Comparison of ENCODE assay signal across 1 cellular context in genomic region chr11:12802418-12803085, GRCh38.
TF ChIP-seq lines count a peak whose summit lies in the region.

No MANE protein-coding gene starts in this region.

TF ChIP-seq in HepG2, 621 proteins besides CTCF, POLR2A, EP300 and RAD21 (continued from another document and continues in another):
- TF ChIP-seq CSRNP2 (CRISPR knock-in tag; conservative IDR thresholded peaks at IDR 0.05; ENCODE audit: low read depth) = no peak
- TF ChIP-seq TBX3 (IDR thresholded peaks at IDR 0.05; ENCODE audit: borderline replicate concordance) = peak; percentile 74
- TF ChIP-seq XBP1 (CRISPR knock-in tag; IDR thresholded peaks at IDR 0.05) = no peak
- no peak for TF ChIP-seq ZZZ3 (CRISPR knock-in tag; IDR thresholded peaks at IDR 0.05; ENCODE audit: borderline replicate concordance)
- TF ChIP-seq, protein P1, sequence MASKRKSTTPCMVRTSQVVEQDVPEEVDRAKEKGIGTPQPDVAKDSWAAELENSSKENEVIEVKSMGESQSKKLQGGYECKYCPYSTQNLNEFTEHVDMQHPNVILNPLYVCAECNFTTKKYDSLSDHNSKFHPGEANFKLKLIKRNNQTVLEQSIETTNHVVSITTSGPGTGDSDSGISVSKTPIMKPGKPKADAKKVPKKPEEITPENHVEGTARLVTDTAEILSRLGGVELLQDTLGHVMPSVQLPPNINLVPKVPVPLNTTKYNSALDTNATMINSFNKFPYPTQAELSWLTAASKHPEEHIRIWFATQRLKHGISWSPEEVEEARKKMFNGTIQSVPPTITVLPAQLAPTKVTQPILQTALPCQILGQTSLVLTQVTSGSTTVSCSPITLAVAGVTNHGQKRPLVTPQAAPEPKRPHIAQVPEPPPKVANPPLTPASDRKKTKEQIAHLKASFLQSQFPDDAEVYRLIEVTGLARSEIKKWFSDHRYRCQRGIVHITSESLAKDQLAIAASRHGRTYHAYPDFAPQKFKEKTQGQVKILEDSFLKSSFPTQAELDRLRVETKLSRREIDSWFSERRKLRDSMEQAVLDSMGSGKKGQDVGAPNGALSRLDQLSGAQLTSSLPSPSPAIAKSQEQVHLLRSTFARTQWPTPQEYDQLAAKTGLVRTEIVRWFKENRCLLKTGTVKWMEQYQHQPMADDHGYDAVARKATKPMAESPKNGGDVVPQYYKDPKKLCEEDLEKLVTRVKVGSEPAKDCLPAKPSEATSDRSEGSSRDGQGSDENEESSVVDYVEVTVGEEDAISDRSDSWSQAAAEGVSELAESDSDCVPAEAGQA (IDR thresholded peaks at IDR 0.05; ENCODE audit: low read depth) = peak; percentile 67
- TF ChIP-seq, protein P1 (CRISPR knock-in tag; IDR thresholded peaks at IDR 0.05; ENCODE audit: borderline replicate concordance) = no peak
- TF ChIP-seq ZNF780A (CRISPR knock-in tag; IDR thresholded peaks at IDR 0.05) = no peak
- no peak for TF ChIP-seq ZNF570 (CRISPR knock-in tag; IDR thresholded peaks at IDR 0.05; ENCODE audit: borderline replicate concordance)
- TF ChIP-seq NFKBIZ (CRISPR knock-in tag; IDR thresholded peaks at IDR 0.05) = no peak
- TF ChIP-seq TCF12 (IDR thresholded peaks at IDR 0.05) = no peak
- TF ChIP-seq TCF12 (CRISPR knock-in tag; IDR thresholded peaks at IDR 0.05) = peak; percentile 85
- no peak for TF ChIP-seq ZNF17 (CRISPR knock-in tag; IDR thresholded peaks at IDR 0.05)
- TF ChIP-seq ZNF703 (CRISPR knock-in tag; IDR thresholded peaks at IDR 0.05; ENCODE audit: borderline replicate concordance) = no peak
- TF ChIP-seq NR3C1 (CRISPR knock-in tag; IDR thresholded peaks at IDR 0.05) = no peak
- TF ChIP-seq ZNF121 (CRISPR knock-in tag; IDR thresholded peaks at IDR 0.05) = no peak
- no peak for TF ChIP-seq ZNF274 (CRISPR knock-in tag; IDR thresholded peaks at IDR 0.05)
- TF ChIP-seq ZNF577 (CRISPR knock-in tag; IDR thresholded peaks at IDR 0.05; ENCODE audit: borderline replicate concordance, low read depth) = no peak
- TF ChIP-seq ZNF788 (CRISPR knock-in tag; IDR thresholded peaks at IDR 0.05; ENCODE audit: borderline replicate concordance) = peak; percentile 90; the same call in 1 of the 2 replicates
- TF ChIP-seq, protein P2, sequence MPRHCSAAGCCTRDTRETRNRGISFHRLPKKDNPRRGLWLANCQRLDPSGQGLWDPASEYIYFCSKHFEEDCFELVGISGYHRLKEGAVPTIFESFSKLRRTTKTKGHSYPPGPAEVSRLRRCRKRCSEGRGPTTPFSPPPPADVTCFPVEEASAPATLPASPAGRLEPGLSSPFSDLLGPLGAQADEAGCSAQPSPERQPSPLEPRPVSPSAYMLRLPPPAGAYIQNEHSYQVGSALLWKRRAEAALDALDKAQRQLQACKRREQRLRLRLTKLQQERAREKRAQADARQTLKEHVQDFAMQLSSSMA (CRISPR knock-in tag; IDR thresholded peaks at IDR 0.05) = no peak
- TF ChIP-seq KLF11 (CRISPR knock-in tag; IDR thresholded peaks at IDR 0.05) = no peak
- no peak; the same call in 1 of the 2 replicates for TF ChIP-seq ZNF275 (CRISPR knock-in tag; IDR thresholded peaks at IDR 0.05; ENCODE audit: borderline replicate concordance)
- no peak for TF ChIP-seq ZBTB46 (CRISPR knock-in tag; IDR thresholded peaks at IDR 0.05; ENCODE audit: borderline replicate concordance)
- TF ChIP-seq SNAPC2 (CRISPR knock-in tag; IDR thresholded peaks at IDR 0.05) = 0 out of 2 replicates have a peak, but pooled peaks have one; percentile 49
- TF ChIP-seq SMAD1 (CRISPR knock-in tag; IDR thresholded peaks at IDR 0.05; ENCODE audit: borderline replicate concordance, low read depth) = 0 out of 2 replicates have a peak, but pooled peaks have one; percentile 3
- TF ChIP-seq, protein P3, sequence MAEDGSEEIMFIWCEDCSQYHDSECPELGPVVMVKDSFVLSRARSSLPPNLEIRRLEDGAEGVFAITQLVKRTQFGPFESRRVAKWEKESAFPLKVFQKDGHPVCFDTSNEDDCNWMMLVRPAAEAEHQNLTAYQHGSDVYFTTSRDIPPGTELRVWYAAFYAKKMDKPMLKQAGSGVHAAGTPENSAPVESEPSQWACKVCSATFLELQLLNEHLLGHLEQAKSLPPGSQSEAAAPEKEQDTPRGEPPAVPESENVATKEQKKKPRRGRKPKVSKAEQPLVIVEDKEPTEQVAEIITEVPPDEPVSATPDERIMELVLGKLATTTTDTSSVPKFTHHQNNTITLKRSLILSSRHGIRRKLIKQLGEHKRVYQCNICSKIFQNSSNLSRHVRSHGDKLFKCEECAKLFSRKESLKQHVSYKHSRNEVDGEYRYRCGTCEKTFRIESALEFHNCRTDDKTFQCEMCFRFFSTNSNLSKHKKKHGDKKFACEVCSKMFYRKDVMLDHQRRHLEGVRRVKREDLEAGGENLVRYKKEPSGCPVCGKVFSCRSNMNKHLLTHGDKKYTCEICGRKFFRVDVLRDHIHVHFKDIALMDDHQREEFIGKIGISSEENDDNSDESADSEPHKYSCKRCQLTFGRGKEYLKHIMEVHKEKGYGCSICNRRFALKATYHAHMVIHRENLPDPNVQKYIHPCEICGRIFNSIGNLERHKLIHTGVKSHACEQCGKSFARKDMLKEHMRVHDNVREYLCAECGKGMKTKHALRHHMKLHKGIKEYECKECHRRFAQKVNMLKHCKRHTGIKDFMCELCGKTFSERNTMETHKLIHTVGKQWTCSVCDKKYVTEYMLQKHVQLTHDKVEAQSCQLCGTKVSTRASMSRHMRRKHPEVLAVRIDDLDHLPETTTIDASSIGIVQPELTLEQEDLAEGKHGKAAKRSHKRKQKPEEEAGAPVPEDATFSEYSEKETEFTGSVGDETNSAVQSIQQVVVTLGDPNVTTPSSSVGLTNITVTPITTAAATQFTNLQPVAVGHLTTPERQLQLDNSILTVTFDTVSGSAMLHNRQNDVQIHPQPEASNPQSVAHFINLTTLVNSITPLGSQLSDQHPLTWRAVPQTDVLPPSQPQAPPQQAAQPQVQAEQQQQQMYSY (CRISPR knock-in tag; IDR thresholded peaks at IDR 0.05) = no peak
- TF ChIP-seq CCAR2 (optimal IDR thresholded peaks at IDR 0.05; ENCODE audit: low read depth, low read length) = no peak
- 0 out of 2 replicates have a peak, but pooled peaks have one; percentile 21 for TF ChIP-seq JUN (CRISPR knock-in tag; IDR thresholded peaks at IDR 0.05)
- no peak for TF ChIP-seq EED (CRISPR knock-in tag; IDR thresholded peaks at IDR 0.05)
- peak; percentile 73 for TF ChIP-seq ZBTB38 (CRISPR knock-in tag; IDR thresholded peaks at IDR 0.05)
- TF ChIP-seq ZNF253 (CRISPR knock-in tag; IDR thresholded peaks at IDR 0.05; ENCODE audit: borderline replicate concordance) = no peak
- peak; percentile 56 for TF ChIP-seq ZNF770 (CRISPR knock-in tag; IDR thresholded peaks at IDR 0.05)
- TF ChIP-seq ZNF629 (CRISPR knock-in tag; conservative IDR thresholded peaks at IDR 0.05) = peak; percentile 37; the same call in 1 of the 2 replicates
- no peak for TF ChIP-seq HNRNPUL1 (IDR thresholded peaks at IDR 0.05; ENCODE audit: low read depth, low read length)
- no peak for TF ChIP-seq CENPT (CRISPR knock-in tag; IDR thresholded peaks at IDR 0.05; ENCODE audit: low read depth)
- peak; percentile 73 for TF ChIP-seq CREM (IDR thresholded peaks at IDR 0.05)
- TF ChIP-seq CREM (CRISPR knock-in tag; IDR thresholded peaks at IDR 0.05) = no peak
- no peak; the same call in 1 of the 2 replicates for TF ChIP-seq FOSL1 (CRISPR knock-in tag; IDR thresholded peaks at IDR 0.05; ENCODE audit: borderline replicate concordance)
- 0 out of 2 replicates have a peak, but pooled peaks have one; percentile 10 for TF ChIP-seq CREB1 (IDR thresholded peaks at IDR 0.05)
- peak; percentile 62 for TF ChIP-seq CREB1 (CRISPR knock-in tag; IDR thresholded peaks at IDR 0.05)
- no peak for TF ChIP-seq ZNF552 (CRISPR knock-in tag; IDR thresholded peaks at IDR 0.05; ENCODE audit: borderline replicate concordance)
- TF ChIP-seq, protein P4, sequence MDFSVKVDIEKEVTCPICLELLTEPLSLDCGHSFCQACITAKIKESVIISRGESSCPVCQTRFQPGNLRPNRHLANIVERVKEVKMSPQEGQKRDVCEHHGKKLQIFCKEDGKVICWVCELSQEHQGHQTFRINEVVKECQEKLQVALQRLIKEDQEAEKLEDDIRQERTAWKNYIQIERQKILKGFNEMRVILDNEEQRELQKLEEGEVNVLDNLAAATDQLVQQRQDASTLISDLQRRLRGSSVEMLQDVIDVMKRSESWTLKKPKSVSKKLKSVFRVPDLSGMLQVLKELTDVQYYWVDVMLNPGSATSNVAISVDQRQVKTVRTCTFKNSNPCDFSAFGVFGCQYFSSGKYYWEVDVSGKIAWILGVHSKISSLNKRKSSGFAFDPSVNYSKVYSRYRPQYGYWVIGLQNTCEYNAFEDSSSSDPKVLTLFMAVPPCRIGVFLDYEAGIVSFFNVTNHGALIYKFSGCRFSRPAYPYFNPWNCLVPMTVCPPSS (IDR thresholded peaks at IDR 0.05) = no peak
- no peak for TF ChIP-seq MXD1 (CRISPR knock-in tag; IDR thresholded peaks at IDR 0.05)
- peak; percentile 92 for TF ChIP-seq FOSL2 (CRISPR knock-in tag; IDR thresholded peaks at IDR 0.05)
- peak; percentile 86 for TF ChIP-seq RCOR2 (CRISPR knock-in tag; IDR thresholded peaks at IDR 0.05)
- TF ChIP-seq HOXA5 (CRISPR knock-in tag; IDR thresholded peaks at IDR 0.05) = peak; percentile 87
- peak; percentile 50; the same call in 1 of the 2 replicates for TF ChIP-seq ZNF644 (CRISPR knock-in tag; IDR thresholded peaks at IDR 0.05; ENCODE audit: low read depth)
- TF ChIP-seq RARA (CRISPR knock-in tag; IDR thresholded peaks at IDR 0.05) = peak; percentile 80
- TF ChIP-seq DR1 (CRISPR knock-in tag; IDR thresholded peaks at IDR 0.05) = no peak
- no peak for TF ChIP-seq CENPX (CRISPR knock-in tag; IDR thresholded peaks at IDR 0.05)
- TF ChIP-seq NFYB (CRISPR knock-in tag; IDR thresholded peaks at IDR 0.05) = no peak
